Comparison of ENCODE assay signal across 8 cellular contexts in genomic region chr2:206442516-206442853, GRCh38. TPM values are rescaled to one million over a fixed set of nuclear protein-coding genes. Genes with fewer than 3 reads are reported as not detected.
DNase-seq lines count a peak whose midpoint lies in the region; ATAC-seq, FAIRE-seq and TF ChIP-seq lines count a peak whose summit lies in the region.

No MANE protein-coding gene starts in this region.

- peaks cover 28% of the 10 kb centered on the region for H3K27me3 ChIP-seq in HUES48 (ENCODE audit: control insufficient read depth, insufficient read depth, low read length)
- peaks cover 0 to 43% of the 10 kb centered on the region in 2 donors for H3K27me3 ChIP-seq in breast epithelium

- DNase-seq in CD14-positive monocyte (ENCODE audit: low spot score), result no peak
- DNase-seq in breast epithelium (ENCODE audit: low spot score in 2 of 2), result no peak
- no peak for DNase-seq in neural crest cell (ENCODE audit: low read depth, low spot score)
- DNase-seq in head of caudate nucleus, result no peak
- no peak for DNase-seq in NCI-H510A (lab: John Stamatoyannopoulos, UW)
- DNase-seq in GM19239 (ENCODE audit: insufficient read length, low spot score), result no peak

- no peak overlapping the region for H3K27ac ChIP-seq in HUES48 (ENCODE audit: low read depth, low read length)
- H3K27ac ChIP-seq in breast epithelium, result no peak overlapping the region

- H3K4me3 ChIP-seq in HUES48 (ENCODE audit: low read depth, low read length) (peak overlapping the region; percentile 93), breast epithelium (peak overlapping the region; percentile 40 to 66 (median 51))

- TF ChIP-seq POLR2A in breast epithelium (IDR thresholded peaks at IDR 0.05), result no peak

- FAIRE-seq in GM19239 (lab: Jason Lieb, UNC), result no peak

- H3K4me1 Mint-ChIP-seq in CD14-positive monocyte (peaks cover 21% of the 10 kb centered on the region), neural crest cell (peaks cover 34% of the 10 kb centered on the region)

- H3K27ac Mint-ChIP-seq in CD14-positive monocyte, result peak overlapping the region in 1 of 7 donors; percentile 4
- no peak overlapping the region for H3K27ac Mint-ChIP-seq in neural crest cell (ENCODE audit: unreplicated experiment)

- H3K9me3 Mint-ChIP-seq in CD14-positive monocyte (peaks cover 0 to 10% (median 3%) of the 10 kb centered on the region in 7 donors), neural crest cell (no peaks in the 10 kb centered on the region)

- H3K36me3 ChIP-seq in HUES48 (ENCODE audit: control insufficient read depth, insufficient read depth, low read length) (no peaks in the 10 kb centered on the region), breast epithelium (no peaks in the 10 kb centered on the region)

- no peak for ATAC-seq in HG02970 (IDR thresholded peaks at IDR 0.05; ENCODE audit: low FRiP score, unreplicated experiment)

- TF ChIP-seq CTCF in CD14-positive monocyte (IDR thresholded peaks at IDR 0.05) (no peak), breast epithelium (IDR thresholded peaks at IDR 0.05) (no peak), neural crest cell (conservative IDR thresholded peaks at IDR 0.05) (no peak)

- H3K4me3 Mint-ChIP-seq in CD14-positive monocyte, result peak overlapping the region; percentile 76 to 94
- peak overlapping the region; percentile 94 for H3K4me3 Mint-ChIP-seq in neural crest cell

- H3K36me3 Mint-ChIP-seq in CD14-positive monocyte (peaks cover 0 to 5% of the 10 kb centered on the region in 2 donors), neural crest cell (ENCODE audit: low read depth) (no peaks in the 10 kb centered on the region)

- intact Hi-C loops in CD14-positive monocyte (cut with micrococcal nuclease) (no loop called here), breast epithelium (cut with DNase I; ENCODE audit: low total_unique reads) (no loop called here), head of caudate nucleus (cut with DNase I) (no loop called here)

- H3K4me1 ChIP-seq in HUES48 (ENCODE audit: control insufficient read depth, insufficient read depth, low read length) (peaks cover 39% of the 10 kb centered on the region), breast epithelium (peaks cover 0 to 7% of the 10 kb centered on the region in 2 donors)

- no peak overlapping the region for H3K9ac ChIP-seq in HUES48 (ENCODE audit: low read depth, low read length)

- H3K27me3 Mint-ChIP-seq in CD14-positive monocyte (ENCODE audit: low read depth in 3 of 3), result peaks cover 50 to 70% (median 54%) of the 10 kb centered on the region in 3 donors
- peaks cover 23% of the 10 kb centered on the region for H3K27me3 Mint-ChIP-seq in neural crest cell (ENCODE audit: low read depth)

- no peaks in the 10 kb centered on the region for H3K9me3 ChIP-seq in HUES48 (ENCODE audit: control insufficient read depth, insufficient read depth, low read length)
- H3K9me3 ChIP-seq in breast epithelium, result no peaks in the 10 kb centered on the region

RNA-seq across cellular contexts. Expression of gene ADAM23, which starts 0.8 kb away (rescaled TPM):
- polyA plus RNA-seq in CD14-positive monocyte, result not detected
- 1 to 10 TPM in 1 of 3 donors, under 1 TPM in 2; 0.48 to 2.5 (median 0.66) TPM for total RNA-seq in breast epithelium
- 31.2 and 34.0 TPM in 2 replicates for total RNA-seq in neural crest cell
